ENCODE assay signal across 11 cellular contexts in genomic region chr5:67900515-67900914, GRCh38.
"Had no signal": no experiment of that assay in that cellular context is flagged by ENCODE, and none has a peak within 500 bp of the region (broad histone marks: within the 10 kb centered on the region; RNA-seq: fewer than 3 reads in every experiment).

No MANE protein-coding gene starts in this region.

- DNase-seq: activated effector memory CD4-positive, alpha-beta T cell treated with Interleukin-2 at 50 U/mL for 16 hours; amniotic stem cell; stimulated activated CD4-positive, alpha-beta T cell treated with anti-CD3 and anti-CD28 coated beads, Interleukin-2, amount 100 ng/mL, for 24 hours; stimulated activated naive CD4-positive, alpha-beta T cell; upper lobe of left lung had no signal

- H3K4me1 Mint-ChIP-seq: activated naive CD4-positive, alpha-beta T cell treated with anti-CD3 and anti-CD28 coated beads, Interleukin-2, amount 50 U/mL, for 24 hours had no signal

- H3K9me3 Mint-ChIP-seq: activated naive CD4-positive, alpha-beta T cell treated with anti-CD3 and anti-CD28 coated beads, Interleukin-2, amount 50 U/mL, for 24 hours; T-helper 2 cell treated with Interferon-gamma antibody and Interleukin-4, amounts not matched to agents 5 μg/mL and 100 μg/mL, for 36 hours had no signal

- H3K27me3 ChIP-seq: breast epithelium, esophagus muscularis mucosa, right atrium auricular region, upper lobe of left lung had no signal

- H3K27me3 Mint-ChIP-seq: activated naive CD4-positive, alpha-beta T cell treated with anti-CD3 and anti-CD28 coated beads, Interleukin-2, amount 50 U/mL, for 24 hours had no signal

- H3K4me3 ChIP-seq: breast epithelium, esophagus muscularis mucosa, right atrium auricular region, upper lobe of left lung had no signal

- H3K9ac ChIP-seq: parathyroid adenoma had no signal

- H3K27ac Mint-ChIP-seq: activated naive CD4-positive, alpha-beta T cell treated with anti-CD3 and anti-CD28 coated beads, Interleukin-2, amount 50 U/mL, for 24 hours; T-helper 2 cell treated with Interferon-gamma antibody and Interleukin-4, amounts not matched to agents 5 μg/mL and 100 μg/mL, for 36 hours had no signal

- H3K36me3 Mint-ChIP-seq: activated naive CD4-positive, alpha-beta T cell treated with anti-CD3 and anti-CD28 coated beads, Interleukin-2, amount 50 U/mL, for 24 hours had no signal

- H3K4me1 ChIP-seq: breast epithelium, parathyroid adenoma, right atrium auricular region, upper lobe of left lung had no signal

- H3K27ac ChIP-seq: breast epithelium, esophagus muscularis mucosa, parathyroid adenoma, right atrium auricular region, upper lobe of left lung had no signal

- H3K9me3 ChIP-seq: breast epithelium, esophagus muscularis mucosa, right atrium auricular region, upper lobe of left lung had no signal

- H3K4me3 Mint-ChIP-seq: activated naive CD4-positive, alpha-beta T cell treated with anti-CD3 and anti-CD28 coated beads, Interleukin-2, amount 50 U/mL, for 24 hours; T-helper 2 cell treated with Interferon-gamma antibody and Interleukin-4, amounts not matched to agents 5 μg/mL and 100 μg/mL, for 36 hours had no signal

- H3K36me3 ChIP-seq: breast epithelium, esophagus muscularis mucosa, right atrium auricular region, upper lobe of left lung had no signal
